1 cellular context compared by ENCODE assay signal in the genomic region with DNA sequence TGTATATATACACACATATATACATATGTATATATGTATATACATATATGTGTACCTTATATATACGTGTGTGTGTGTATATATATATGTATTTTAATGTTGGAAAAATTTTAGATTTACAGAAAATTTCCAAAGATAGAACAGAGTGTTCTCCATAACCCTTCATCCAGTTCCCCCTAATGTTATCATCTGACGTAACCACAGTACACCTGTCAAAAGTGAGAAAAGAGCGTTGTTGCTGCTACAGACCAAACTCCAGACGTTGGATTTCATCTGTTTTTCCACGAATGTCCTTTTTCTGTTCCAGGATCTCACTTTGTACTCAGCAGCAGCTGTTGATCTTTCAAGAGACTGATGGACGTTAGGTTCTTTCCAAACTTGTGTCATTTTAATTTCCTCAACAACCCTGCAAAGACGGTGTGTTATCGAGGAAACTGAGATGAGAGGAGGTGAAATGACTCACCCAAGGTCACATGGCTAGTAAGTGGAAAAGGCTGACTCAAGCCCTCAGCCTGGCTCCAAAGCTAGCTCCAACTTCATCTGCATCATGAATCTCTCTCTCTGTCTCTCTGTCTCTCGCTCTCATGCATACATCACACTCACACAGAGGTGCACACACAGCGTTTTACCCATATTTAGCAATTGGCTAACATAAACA.
TF ChIP-seq lines count a peak whose summit lies in the region.

No MANE protein-coding gene starts in this region.

TF ChIP-seq in IMR-90, 13 proteins besides CTCF, POLR2A, EP300 and RAD21:
- TF ChIP-seq, protein P1, sequence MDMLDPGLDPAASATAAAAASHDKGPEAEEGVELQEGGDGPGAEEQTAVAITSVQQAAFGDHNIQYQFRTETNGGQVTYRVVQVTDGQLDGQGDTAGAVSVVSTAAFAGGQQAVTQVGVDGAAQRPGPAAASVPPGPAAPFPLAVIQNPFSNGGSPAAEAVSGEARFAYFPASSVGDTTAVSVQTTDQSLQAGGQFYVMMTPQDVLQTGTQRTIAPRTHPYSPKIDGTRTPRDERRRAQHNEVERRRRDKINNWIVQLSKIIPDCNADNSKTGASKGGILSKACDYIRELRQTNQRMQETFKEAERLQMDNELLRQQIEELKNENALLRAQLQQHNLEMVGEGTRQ (IDR thresholded peaks at IDR 0.05; ENCODE audit: low read depth, low read length), result peak; percentile 80
- TF ChIP-seq FOS (IDR thresholded peaks at IDR 0.05; ENCODE audit: low read depth, low read length), result peak; percentile 44; the same call in 1 of the 2 replicates
- TF ChIP-seq MAFK (IDR thresholded peaks at IDR 0.05; ENCODE audit: low read depth, low read length), result peak; percentile 34; the same call in 1 of the 2 replicates
- TF ChIP-seq MXI1 (IDR thresholded peaks at IDR 0.05; ENCODE audit: borderline replicate concordance, low read depth, low read length), result no peak
- no peak for TF ChIP-seq CHD1 (IDR thresholded peaks at IDR 0.05; ENCODE audit: low read depth, low read length)
- TF ChIP-seq BHLHE40 (IDR thresholded peaks at IDR 0.05; ENCODE audit: low read depth, low read length), result 0 out of 2 replicates have a peak, but pooled peaks have one; percentile 11
- TF ChIP-seq CEBPB (IDR thresholded peaks at IDR 0.05; ENCODE audit: low read depth, low read length), result no peak
